ENCODE assay signal across 1 cellular context in genomic region chrX:142201113-142201512, GRCh38.
TF ChIP-seq lines count a peak whose summit lies in the region.

No MANE protein-coding gene starts in this region.

TF ChIP-seq in K562, 482 proteins besides CTCF, POLR2A, EP300 and RAD21 (continued from another document):
- TF ChIP-seq, protein P1, sequence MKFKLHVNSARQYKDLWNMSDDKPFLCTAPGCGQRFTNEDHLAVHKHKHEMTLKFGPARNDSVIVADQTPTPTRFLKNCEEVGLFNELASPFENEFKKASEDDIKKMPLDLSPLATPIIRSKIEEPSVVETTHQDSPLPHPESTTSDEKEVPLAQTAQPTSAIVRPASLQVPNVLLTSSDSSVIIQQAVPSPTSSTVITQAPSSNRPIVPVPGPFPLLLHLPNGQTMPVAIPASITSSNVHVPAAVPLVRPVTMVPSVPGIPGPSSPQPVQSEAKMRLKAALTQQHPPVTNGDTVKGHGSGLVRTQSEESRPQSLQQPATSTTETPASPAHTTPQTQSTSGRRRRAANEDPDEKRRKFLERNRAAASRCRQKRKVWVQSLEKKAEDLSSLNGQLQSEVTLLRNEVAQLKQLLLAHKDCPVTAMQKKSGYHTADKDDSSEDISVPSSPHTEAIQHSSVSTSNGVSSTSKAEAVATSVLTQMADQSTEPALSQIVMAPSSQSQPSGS (CRISPR knock-in tag; IDR thresholded peaks at IDR 0.05): no peak
- TF ChIP-seq ZNF76 (CRISPR knock-in tag; IDR thresholded peaks at IDR 0.05; ENCODE audit: borderline replicate concordance) (no peak), ZNF407 (IDR thresholded peaks at IDR 0.05; ENCODE audit: low read depth) (no peak), HDAC2 (IDR thresholded peaks at IDR 0.05) (no peak), MED1 (CRISPR knock-in tag; IDR thresholded peaks at IDR 0.05; ENCODE audit: borderline replicate concordance) (no peak)
